ENCODE assay signal across 4 cellular contexts in the genomic region with DNA sequence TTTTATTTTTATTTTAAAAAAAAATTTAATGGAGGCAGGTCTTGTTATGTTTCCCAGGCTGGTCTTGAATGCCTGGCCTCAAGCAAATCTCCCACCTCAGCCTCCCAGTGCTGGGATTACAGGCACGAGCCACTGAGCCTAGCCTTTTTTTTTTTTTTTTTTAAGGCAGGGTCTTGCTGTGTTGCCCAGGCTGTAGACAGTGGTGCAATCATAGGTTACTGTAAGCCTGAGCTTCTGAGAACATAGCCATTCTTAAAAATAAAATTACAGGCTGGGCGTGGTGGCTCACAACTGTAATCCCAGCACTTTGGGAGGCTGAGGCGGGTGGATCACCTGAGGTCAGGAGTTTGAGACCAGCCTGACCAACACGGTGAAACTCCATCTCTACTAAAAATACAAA. TPM values are rescaled to one million over a fixed set of nuclear protein-coding genes. Genes with fewer than 3 reads are reported as not detected.
"Had no signal": no experiment of that assay in that cellular context is flagged by ENCODE, and none has a peak within 500 bp of the region (broad histone marks: within the 10 kb centered on the region; RNA-seq: fewer than 3 reads in every experiment).

No MANE protein-coding gene starts in this region.

RNA-seq across cellular contexts. Expression of a gene that starts 14.7 kb away (rescaled TPM):
- total RNA-seq: LHCN-M2, M059J, MCF 10A, NCI-H460 had no signal

RNA-seq across cellular contexts. Expression of a gene that starts 29.9 kb away (rescaled TPM):
- total RNA-seq: M059J, NCI-H460 had no signal

RNA-seq across cellular contexts. Expression of a gene that starts 36.8 kb away (rescaled TPM):
- total RNA-seq: LHCN-M2, M059J, MCF 10A, NCI-H460 had no signal
